Comparison of ENCODE assay signal across 9 cellular contexts in the genomic region with DNA sequence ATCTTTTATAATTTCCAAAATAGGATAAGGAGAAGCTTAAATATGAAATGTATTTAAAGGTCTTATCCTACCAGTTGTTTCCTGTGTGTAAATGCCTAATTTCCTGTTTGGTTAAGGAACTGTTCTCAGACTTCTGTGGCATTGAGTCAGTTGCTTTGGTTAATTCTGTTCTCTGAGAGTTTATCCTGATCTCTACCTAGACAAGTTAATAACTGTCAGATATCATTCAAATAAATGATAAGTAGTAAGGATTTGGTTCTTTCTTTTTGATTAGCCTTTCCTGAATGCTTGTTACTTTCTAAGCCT. TPM values are rescaled to one million over a fixed set of nuclear protein-coding genes. Genes with fewer than 3 reads are reported as not detected.
A peak's percentile ranks its signal among the peaks of the same experiment; 100 is the strongest.
DNase-seq lines count a peak whose midpoint lies in the region; ATAC-seq and TF ChIP-seq lines count a peak whose summit lies in the region.
"Had no signal": no experiment of that assay in that cellular context is flagged by ENCODE, and none has a peak within 500 bp of the region (broad histone marks: within the 10 kb centered on the region; RNA-seq: fewer than 3 reads in every experiment).

No MANE protein-coding gene starts in this region.

- H3K27me3 ChIP-seq in CD8-positive, alpha-beta T cell (ENCODE audit: insufficient read depth, low read length): no peaks in the 10 kb centered on the region

- H3K9me3 ChIP-seq in CD8-positive, alpha-beta T cell (ENCODE audit: low read length): no peaks in the 10 kb centered on the region

- H3K36me3 ChIP-seq in CD8-positive, alpha-beta T cell (ENCODE audit: insufficient read depth, low read length): peaks cover 25% of the 10 kb centered on the region

- peaks cover 44% of the 10 kb centered on the region for H3K36me3 Mint-ChIP-seq in CD8-positive, alpha-beta T cell
- peaks cover 28% of the 10 kb centered on the region for H3K36me3 Mint-ChIP-seq in activated naive CD8-positive, alpha-beta T cell treated with anti-CD3 and anti-CD28 coated beads, Interleukin-2, amount 10 ng/mL, durations not matched to agents 7 days and 5 days
- H3K36me3 Mint-ChIP-seq in natural killer cell: peaks cover 13% of the 10 kb centered on the region

- POLR2A ChIA-PET in CD8-positive, alpha-beta T cell (lab: Charles Lee): interaction anchor here (0.7 to 2.5 kb wide), 5 partner anchors 44 to 233 kb away, joined by 3 to 14 read pairs (median 4); a partner anchor contains a TSS
- POLR2A ChIA-PET in activated naive CD8-positive, alpha-beta T cell treated with anti-CD3 and anti-CD28 coated beads, Interleukin-2, amount 10 ng/mL, durations not matched to agents 7 days and 5 days (lab: Charles Lee): interaction anchor here (1.1 to 4.1 kb wide), 4 partner anchors 20 to 59 kb away, joined by 3 to 36 read pairs (median 7); a partner anchor contains a TSS

- intact Hi-C loops in CD8-positive, alpha-beta T cell (cut with DNase I, micrococcal nuclease): loop anchor here (1.0 to 5.0 kb wide), 11 partner anchors 50 to 721 kb away; a partner anchor contains a TSS
- intact Hi-C loops in natural killer cell (cut with micrococcal nuclease): loop anchor here (2.0 to 10.0 kb wide), 3 partner anchors 90 to 456 kb away; no protein-coding TSS in a partner anchor

- ATAC-seq in CD8-positive, alpha-beta T cell: peak; percentile 19
- peak; percentile 21 for ATAC-seq in activated naive CD8-positive, alpha-beta T cell treated with anti-CD3 and anti-CD28 coated beads, Interleukin-2, amount 10 ng/mL, durations not matched to agents 7 days and 5 days (ENCODE audit: low read depth)
- ATAC-seq in natural killer cell: peak in 1 of 3 donors; percentile 13
- ATAC-seq in HG02610 (IDR thresholded peaks at IDR 0.05; ENCODE audit: unreplicated experiment): no peak

- H3K4me1 ChIP-seq in CD8-positive, alpha-beta T cell (ENCODE audit: insufficient read depth, low read length): peaks cover 22% of the 10 kb centered on the region

- no peaks in the 10 kb centered on the region for H3K9me3 Mint-ChIP-seq in CD8-positive, alpha-beta T cell
- H3K9me3 Mint-ChIP-seq in activated naive CD8-positive, alpha-beta T cell treated with anti-CD3 and anti-CD28 coated beads, Interleukin-2, amount 10 ng/mL, durations not matched to agents 7 days and 5 days: no peaks in the 10 kb centered on the region
- H3K9me3 Mint-ChIP-seq in natural killer cell: no peaks in the 10 kb centered on the region

- no peak for DNase-seq in CD8-positive, alpha-beta T cell
- DNase-seq in HT1080 (ENCODE audit: low read depth): peak; percentile 21
- DNase-seq in activated naive CD8-positive, alpha-beta T cell treated with anti-CD3 and anti-CD28 coated beads, Interleukin-2, amount 10 ng/mL, durations not matched to agents 7 days and 5 days: no peak
- no peak for DNase-seq in natural killer cell
- DNase-seq in RPMI8226: no peak
- no peak for DNase-seq in cerebellum (ENCODE audit: low spot score)
- DNase-seq: activated CD4-positive, alpha-beta T cell treated with anti-CD3 and anti-CD28 coated beads for 48 hours had no signal

- CTCF ChIA-PET in CD8-positive, alpha-beta T cell (lab: Charles Lee): interaction anchor here (0.7 to 6.7 kb wide), 54 partner anchors 8 to 786 kb away, joined by 3 to 98 read pairs (median 6); a partner anchor contains a TSS

- H3K4me3 ChIP-seq in CD8-positive, alpha-beta T cell (ENCODE audit: low read depth, low read length): no peak overlapping the region

- no peaks in the 10 kb centered on the region for H3K27me3 Mint-ChIP-seq in CD8-positive, alpha-beta T cell (ENCODE audit: low read depth)
- H3K27me3 Mint-ChIP-seq in activated naive CD8-positive, alpha-beta T cell treated with anti-CD3 and anti-CD28 coated beads, Interleukin-2, amount 10 ng/mL, durations not matched to agents 7 days and 5 days: no peaks in the 10 kb centered on the region
- H3K27me3 Mint-ChIP-seq in natural killer cell (ENCODE audit: low read depth in 2 of 2): no peaks in the 10 kb centered on the region

- TF ChIP-seq CTCF in CD8-positive, alpha-beta T cell (IDR thresholded peaks at IDR 0.05): no peak
- TF ChIP-seq CTCF in natural killer cell (IDR thresholded peaks at IDR 0.05): no peak

- peaks cover 20% of the 10 kb centered on the region for H3K4me1 Mint-ChIP-seq in CD8-positive, alpha-beta T cell (ENCODE audit: low read depth)
- peaks cover 25% of the 10 kb centered on the region for H3K4me1 Mint-ChIP-seq in activated naive CD8-positive, alpha-beta T cell treated with anti-CD3 and anti-CD28 coated beads, Interleukin-2, amount 10 ng/mL, durations not matched to agents 7 days and 5 days
- H3K4me1 Mint-ChIP-seq in natural killer cell: peaks cover 9 to 11% of the 10 kb centered on the region in 2 donors

- no peak overlapping the region for H3K4me3 Mint-ChIP-seq in CD8-positive, alpha-beta T cell
- peak overlapping the region; percentile 28 for H3K4me3 Mint-ChIP-seq in activated naive CD8-positive, alpha-beta T cell treated with anti-CD3 and anti-CD28 coated beads, Interleukin-2, amount 10 ng/mL, durations not matched to agents 7 days and 5 days
- H3K4me3 Mint-ChIP-seq in natural killer cell: no peak overlapping the region

- peak overlapping the region; percentile 46 for H3K27ac Mint-ChIP-seq in CD8-positive, alpha-beta T cell
- H3K27ac Mint-ChIP-seq in activated naive CD8-positive, alpha-beta T cell treated with anti-CD3 and anti-CD28 coated beads, Interleukin-2, amount 10 ng/mL, durations not matched to agents 7 days and 5 days: peak overlapping the region; percentile 79
- H3K27ac Mint-ChIP-seq in natural killer cell: peak overlapping the region; percentile 70 to 81

- no peak overlapping the region for H3K27ac ChIP-seq in CD8-positive, alpha-beta T cell (ENCODE audit: low read depth, low read length)

RNA-seq across cellular contexts. Expression of a gene that starts 39.5 kb away (rescaled TPM):
- 10 to 100 TPM; 12.3 to 14.0 TPM for total RNA-seq in CD8-positive, alpha-beta T cell
- total RNA-seq in HT1080 (2014; rRNA removed; shearing (Covaris generic)): 41.4 and 49.5 TPM in 2 replicates
- 26.9 and 34.9 TPM in 2 replicates for polyA plus RNA-seq in HT1080 (2015; cell fraction: cytosol; rRNA removed)
- 86.4 and 93.6 TPM in 2 replicates for polyA plus RNA-seq in HT1080 (2015; cell fraction: nucleus; rRNA removed)
- total RNA-seq in activated naive CD8-positive, alpha-beta T cell treated with anti-CD3 and anti-CD28 coated beads, Interleukin-2, amount 10 ng/mL, durations not matched to agents 7 days and 5 days: 10 to 100 TPM in 1 of 2 experiments, 1 to 10 TPM in 1; 9.3 to 11.2 TPM
- 10 to 100 TPM; 17.1 to 17.7 (median 17.3) TPM for total RNA-seq in natural killer cell
- 153 TPM for total RNA-seq in cerebellum

RNA-seq across cellular contexts. Expression of a gene that starts 49.5 kb away (rescaled TPM):
- not detected for total RNA-seq in CD8-positive, alpha-beta T cell
- total RNA-seq in HT1080 (2014; rRNA removed; shearing (Covaris generic)): not detected in 2 replicates
- not detected in 2 replicates for polyA plus RNA-seq in HT1080 (2015; cell fraction: cytosol; rRNA removed)
- polyA plus RNA-seq in HT1080 (2015; cell fraction: nucleus; rRNA removed): not detected in 2 replicates
- not detected for total RNA-seq in activated naive CD8-positive, alpha-beta T cell treated with anti-CD3 and anti-CD28 coated beads, Interleukin-2, amount 10 ng/mL, durations not matched to agents 7 days and 5 days
- total RNA-seq in natural killer cell (not detected), cerebellum (not detected)
- total RNA-seq: LHCN-M2 had no signal

RNA-seq across cellular contexts. Expression of a gene that starts 59.8 kb away (rescaled TPM):
- 10 to 100 TPM; 40.8 to 44.1 TPM for total RNA-seq in CD8-positive, alpha-beta T cell
- total RNA-seq in HT1080 (2014; rRNA removed; shearing (Covaris generic)): 134 and 180 TPM in 2 replicates
- polyA plus RNA-seq in HT1080 (2015; cell fraction: cytosol; rRNA removed): 203 and 222 TPM in 2 replicates
- polyA plus RNA-seq in HT1080 (2015; cell fraction: nucleus; rRNA removed): 91.3 and 92.9 TPM in 2 replicates
- 100 to 1,000 TPM; 176 to 178 TPM for total RNA-seq in activated naive CD8-positive, alpha-beta T cell treated with anti-CD3 and anti-CD28 coated beads, Interleukin-2, amount 10 ng/mL, durations not matched to agents 7 days and 5 days
- total RNA-seq in natural killer cell (10 to 100 TPM; 55.3 to 83.3 (median 61.0) TPM), cerebellum (35.3 TPM)
